ENCODE assay signal across 8 cellular contexts in genomic region chr3:27253831-27254230, GRCh38.
A peak's percentile ranks its signal among the peaks of the same experiment; 100 is the strongest.
DNase-seq lines count a peak whose midpoint lies in the region; TF ChIP-seq lines count a peak whose summit lies in the region.

No MANE protein-coding gene starts in this region.

- TF ChIP-seq CTCF in LNCAP (IDR thresholded peaks at IDR 0.05) = peak; percentile 67

- H3K27me3 Mint-ChIP-seq in activated T-helper 2 cell treated with anti-CD3 and anti-CD28 coated beads, Interferon-gamma antibody, Interleukin-2, Interleukin-4, amounts not matched to agents 10 μg/mL and 5 μg/mL and 100 μg/mL, durations not matched to agents 14 hours and 24 hours and 36 hours (ENCODE audit: low read depth) = no peaks in the 10 kb centered on the region
- H3K27me3 Mint-ChIP-seq in T-helper 2 cell treated with Interferon-gamma antibody and Interleukin-4, amounts not matched to agents 5 μg/mL and 100 μg/mL, for 36 hours (ENCODE audit: low read depth) = peaks cover 7% of the 10 kb centered on the region

- no peaks in the 10 kb centered on the region for H3K9me3 Mint-ChIP-seq in activated T-helper 2 cell treated with anti-CD3 and anti-CD28 coated beads, Interferon-gamma antibody, Interleukin-2, Interleukin-4, amounts not matched to agents 10 μg/mL and 5 μg/mL and 100 μg/mL, durations not matched to agents 14 hours and 24 hours and 36 hours
- H3K9me3 Mint-ChIP-seq in T-helper 2 cell treated with Interferon-gamma antibody and Interleukin-4, amounts not matched to agents 5 μg/mL and 100 μg/mL, for 36 hours = no peaks in the 10 kb centered on the region

- H3K4me1 Mint-ChIP-seq in activated T-helper 2 cell treated with anti-CD3 and anti-CD28 coated beads, Interferon-gamma antibody, Interleukin-2, Interleukin-4, amounts not matched to agents 10 μg/mL and 5 μg/mL and 100 μg/mL, durations not matched to agents 14 hours and 24 hours and 36 hours (ENCODE audit: low read depth) = no peaks in the 10 kb centered on the region
- no peaks in the 10 kb centered on the region for H3K4me1 Mint-ChIP-seq in T-helper 2 cell treated with Interferon-gamma antibody and Interleukin-4, amounts not matched to agents 5 μg/mL and 100 μg/mL, for 36 hours (ENCODE audit: low read depth)

- H3K36me3 Mint-ChIP-seq in activated T-helper 2 cell treated with anti-CD3 and anti-CD28 coated beads, Interferon-gamma antibody, Interleukin-2, Interleukin-4, amounts not matched to agents 10 μg/mL and 5 μg/mL and 100 μg/mL, durations not matched to agents 14 hours and 24 hours and 36 hours (ENCODE audit: low read depth) = no peaks in the 10 kb centered on the region
- no peaks in the 10 kb centered on the region for H3K36me3 Mint-ChIP-seq in T-helper 2 cell treated with Interferon-gamma antibody and Interleukin-4, amounts not matched to agents 5 μg/mL and 100 μg/mL, for 36 hours (ENCODE audit: low read depth)

- no peak overlapping the region for H3K27ac Mint-ChIP-seq in activated T-helper 2 cell treated with anti-CD3 and anti-CD28 coated beads, Interferon-gamma antibody, Interleukin-2, Interleukin-4, amounts not matched to agents 10 μg/mL and 5 μg/mL and 100 μg/mL, durations not matched to agents 14 hours and 24 hours and 36 hours
- no peak overlapping the region for H3K27ac Mint-ChIP-seq in T-helper 2 cell treated with Interferon-gamma antibody and Interleukin-4, amounts not matched to agents 5 μg/mL and 100 μg/mL, for 36 hours

- DNase-seq in stimulated activated CD4-positive, alpha-beta T cell treated with anti-CD3 and anti-CD28 coated beads, Interleukin-15, amount 100 ng/mL, for 48 hours (ENCODE audit: low read depth in 2 of 2) = peak; percentile 2 to 5
- no peak for DNase-seq in stimulated activated CD4-positive, alpha-beta T cell treated with anti-CD3 and anti-CD28 coated beads, Interleukin-1b, Interleukin-23, amount 100 ng/mL, for 48 hours
- DNase-seq in H4 (ENCODE audit: low spot score) = peak; percentile 39
- DNase-seq in activated T-helper 2 cell treated with anti-CD3 and anti-CD28 coated beads, Interferon-gamma antibody, Interleukin-2, Interleukin-4, amounts not matched to agents 10 μg/mL and 5 μg/mL and 100 μg/mL, durations not matched to agents 14 hours and 24 hours and 36 hours (ENCODE audit: low spot score) = peak; percentile 9
- DNase-seq in islet precursor cell = peak; percentile 74
- DNase-seq in T-helper 2 cell treated with Interferon-gamma antibody and Interleukin-4, amounts not matched to agents 5 μg/mL and 100 μg/mL, for 36 hours (ENCODE audit: low spot score) = no peak
- DNase-seq in NCI-H187 treated with DMSO at 0.1 percent for 48 hours (lab: John Stamatoyannopoulos, UW) = no peak

- no peak overlapping the region for H3K4me3 Mint-ChIP-seq in activated T-helper 2 cell treated with anti-CD3 and anti-CD28 coated beads, Interferon-gamma antibody, Interleukin-2, Interleukin-4, amounts not matched to agents 10 μg/mL and 5 μg/mL and 100 μg/mL, durations not matched to agents 14 hours and 24 hours and 36 hours (ENCODE audit: low read depth)
- no peak overlapping the region for H3K4me3 Mint-ChIP-seq in T-helper 2 cell treated with Interferon-gamma antibody and Interleukin-4, amounts not matched to agents 5 μg/mL and 100 μg/mL, for 36 hours

- intact Hi-C loops in activated T-helper 2 cell treated with anti-CD3 and anti-CD28 coated beads, Interferon-gamma antibody, Interleukin-2, Interleukin-4, amounts not matched to agents 10 μg/mL and 5 μg/mL and 100 μg/mL, durations not matched to agents 14 hours and 24 hours and 36 hours (cut with micrococcal nuclease) = no loop called here

Comparison
In these comparisons a context has a peak if more than half of its experiments do, and no peak if none do; other contexts are left out.
1. DNase-seq: peak in stimulated activated CD4-positive, alpha-beta T cell treated with anti-CD3 and anti-CD28 coated beads, Interleukin-15, amount 100 ng/mL, for 48 hours (2 of 2), H4 (single experiment), activated T-helper 2 cell treated with anti-CD3 and anti-CD28 coated beads, Interferon-gamma antibody, Interleukin-2, Interleukin-4, amounts not matched to agents 10 μg/mL and 5 μg/mL and 100 μg/mL, durations not matched to agents 14 hours and 24 hours and 36 hours (single experiment) and islet precursor cell (single experiment); none in stimulated activated CD4-positive, alpha-beta T cell treated with anti-CD3 and anti-CD28 coated beads, Interleukin-1b, Interleukin-23, amount 100 ng/mL, for 48 hours (single experiment), T-helper 2 cell treated with Interferon-gamma antibody and Interleukin-4, amounts not matched to agents 5 μg/mL and 100 μg/mL, for 36 hours (single experiment) and NCI-H187 treated with DMSO at 0.1 percent for 48 hours (single experiment).